In the genomic region with DNA sequence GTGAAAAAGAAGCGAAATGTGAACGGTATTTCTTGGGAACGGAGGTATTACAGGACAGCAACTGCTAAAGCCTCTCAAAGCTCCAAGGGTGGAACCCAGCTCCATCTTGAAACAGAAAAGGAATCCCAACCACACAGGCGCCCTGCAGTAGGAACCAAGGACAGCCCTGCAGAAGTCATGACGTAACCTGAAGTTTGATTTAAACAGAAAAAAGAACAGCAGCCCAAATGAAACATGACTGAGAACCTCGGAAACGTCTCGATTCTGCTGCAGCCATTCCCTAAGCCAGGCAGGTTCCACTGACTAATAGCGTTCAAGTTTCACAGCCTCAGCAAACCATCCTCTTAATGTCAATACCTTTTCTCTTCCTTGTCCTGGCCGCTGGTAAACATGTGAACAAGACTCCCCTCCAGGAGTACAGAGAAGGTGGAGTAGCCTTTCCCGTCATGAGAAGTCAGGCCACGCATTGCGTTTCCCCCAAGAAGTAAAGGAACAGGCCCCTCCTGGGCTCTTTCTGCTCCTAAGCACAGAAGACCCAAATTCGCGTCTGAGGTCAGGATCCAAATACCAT, we compare ENCODE assay signal across 8 cellular contexts. TPM values are rescaled to one million over a fixed set of nuclear protein-coding genes. Genes with fewer than 3 reads are reported as not detected.
DNase-seq lines count a peak whose midpoint lies in the region; ATAC-seq and TF ChIP-seq lines count a peak whose summit lies in the region.

No MANE protein-coding gene starts in this region.

- TF ChIP-seq CTCF in stomach (IDR thresholded peaks at IDR 0.05) = no peak

- peak overlapping the region; percentile 90; the same call in 1 of the 2 replicates for H3K9ac ChIP-seq in iPS-20b (ENCODE audit: low read depth, low read length)

- intact Hi-C loops in stomach (cut with DNase I; ENCODE audit: low total_unique reads) = no loop called here

- no peaks in the 10 kb centered on the region for H3K9me3 ChIP-seq in iPS-20b (ENCODE audit: insufficient read depth, low read depth, low read length)
- H3K9me3 ChIP-seq in stomach = no peaks in the 10 kb centered on the region

- no peaks in the 10 kb centered on the region for H3K27me3 Mint-ChIP-seq in activated naive CD8-positive, alpha-beta T cell

- H3K9me3 Mint-ChIP-seq in activated naive CD8-positive, alpha-beta T cell (ENCODE audit: low read depth) = no peaks in the 10 kb centered on the region

- no peak for TF ChIP-seq POLR2A in stomach (IDR thresholded peaks at IDR 0.05)

- H3K4me3 Mint-ChIP-seq in activated naive CD8-positive, alpha-beta T cell = peak overlapping the region; percentile 80

- 29 to 40% (median 35%) methylated on average over 15 of the region's 15 CpGs for WGBS in stomach, 5 donors

- H3K4me3 ChIP-seq in iPS-20b (ENCODE audit: low read length) (peak overlapping the region; percentile 85), stomach (peak overlapping the region; percentile 51 to 61 (median 58))

- no peaks in the 10 kb centered on the region for H3K27me3 ChIP-seq in iPS-20b (ENCODE audit: insufficient read depth, low read length)
- no peaks in the 10 kb centered on the region for H3K27me3 ChIP-seq in stomach

- no peak for TF ChIP-seq EP300 in stomach (IDR thresholded peaks at IDR 0.05)

- H3K27ac Mint-ChIP-seq in activated naive CD8-positive, alpha-beta T cell = no peak overlapping the region

- H3K4me1 ChIP-seq in iPS-20b (ENCODE audit: insufficient read depth, low read length) (peaks cover 18% of the 10 kb centered on the region), stomach (peaks cover 17 to 71% (median 53%) of the 10 kb centered on the region in 4 donors)

- H3K36me3 ChIP-seq in iPS-20b (ENCODE audit: insufficient read depth, low read depth, low read length) (peaks cover 16% of the 10 kb centered on the region), stomach (peaks cover 6 to 13% (median 11%) of the 10 kb centered on the region in 4 donors)

- DNase-seq in DMS53 (lab: John Stamatoyannopoulos, UW) (peak; percentile 32), DMS53 treated with DMSO at 0.1 percent for 48 hours (lab: John Stamatoyannopoulos, UW; ENCODE audit: unreplicated experiment) (no peak), stomach (no peak), NCI-H82 (lab: John Stamatoyannopoulos, UW) (no peak)
- DNase-seq in stimulated activated CD4-positive, alpha-beta T cell treated with anti-CD3 and anti-CD28 coated beads, Interleukin-4, amount 100 ng/mL, for 24 hours = no peak

- no peak for ATAC-seq in GM21367 (IDR thresholded peaks at IDR 0.05; ENCODE audit: unreplicated experiment)

- no peaks in the 10 kb centered on the region for H3K36me3 Mint-ChIP-seq in activated naive CD8-positive, alpha-beta T cell

- peaks cover 55% of the 10 kb centered on the region for H3K4me1 Mint-ChIP-seq in activated naive CD8-positive, alpha-beta T cell (ENCODE audit: low read depth)

- peak overlapping the region; percentile 20 for H3K27ac ChIP-seq in iPS-20b (ENCODE audit: low read length)
- H3K27ac ChIP-seq in stomach = peak overlapping the region; percentile 83 to 97 (median 89)

RNA-seq across cellular contexts. Expression of a gene that starts 20.1 kb away (rescaled TPM):
- total RNA-seq in stomach = 10 to 100 TPM; 12.5 to 77.7 (median 33.3) TPM
- 10 to 100 TPM; 10.9 to 19.4 (median 11.4) TPM for polyA plus RNA-seq in stomach
